In the genomic region with DNA sequence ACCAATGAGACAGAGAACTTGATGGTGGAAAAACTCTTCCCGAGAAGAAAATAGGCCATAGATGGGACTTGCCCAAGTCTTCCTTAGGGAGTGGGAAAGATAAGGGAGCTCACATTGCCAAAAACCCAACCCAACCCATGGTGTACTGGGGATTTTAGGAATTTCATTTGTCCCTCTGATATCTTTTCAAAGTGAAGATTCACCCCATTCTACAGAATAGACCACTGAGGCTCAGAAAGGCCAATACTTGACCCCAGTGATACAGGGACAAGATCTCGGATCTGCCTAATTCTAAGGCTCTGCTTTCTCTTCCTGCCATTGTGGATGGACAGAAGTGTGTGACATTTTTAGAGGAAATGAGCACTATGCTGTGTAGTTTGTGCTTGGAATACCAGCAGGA, we compare ENCODE assay signal across 31 cellular contexts.
"Had no signal": no experiment of that assay in that cellular context is flagged by ENCODE, and none has a peak within 500 bp of the region (broad histone marks: within the 10 kb centered on the region; RNA-seq: fewer than 3 reads in every experiment).

No MANE protein-coding gene starts in this region.

- H2AFZ ChIP-seq: neural progenitor cell, parathyroid adenoma had no signal

- H3K9me3 ChIP-seq: ovary, psoas muscle, spleen, suprapubic skin, testis, tibial artery, transverse colon, upper lobe of right lung, uterus had no signal

- H3K4me1 ChIP-seq: parathyroid adenoma, psoas muscle, spleen, suprapubic skin, testis, tibial artery, upper lobe of right lung, uterus had no signal

- H3K79me2 ChIP-seq: parathyroid adenoma had no signal

- H3K36me3 ChIP-seq: neural progenitor cell, ovary, spleen, suprapubic skin, tibial artery, transverse colon, upper lobe of right lung, uterus had no signal

- DNase-seq: natural killer cell; occipital lobe; ovary; posterior cingulate gyrus; psoas muscle; right cardiac atrium; spleen; stimulated activated CD4-positive, alpha-beta T cell treated with anti-CD3 and anti-CD28 coated beads, Interleukin-12 subunit alpha, Interleukin-12 subunit beta, amount 100 ng/mL, for 4 hours; stimulated activated CD4-positive, alpha-beta T cell treated with anti-CD3 and anti-CD28 coated beads, Interleukin-1b, Interleukin-23, amount 100 ng/mL, for 48 hours; stimulated activated CD4-positive, alpha-beta T cell treated with anti-CD3 and anti-CD28 coated beads, Interleukin-4, amount 100 ng/mL, for 1 hour; stimulated activated CD4-positive, alpha-beta T cell treated with anti-CD3 and anti-CD28 coated beads, Interleukin-4, amount 100 ng/mL, for 4 hours; stimulated activated CD8-positive, alpha-beta memory T cell treated with anti-CD3 and anti-CD28 coated beads, Interleukin-4, amount 100 ng/mL, for 48 hours; stimulated activated naive CD4-positive, alpha-beta T cell; stimulated activated naive CD8-positive, alpha-beta T cell treated with anti-CD3 and anti-CD28 coated beads, Interleukin-15, amount 100 ng/mL, for 72 hours; stimulated activated naive CD8-positive, alpha-beta T cell treated with anti-CD3 and anti-CD28 coated beads, Interleukin-15, Interleukin-2, amounts not matched to agents 100 U/mL and 50 U/mL, for 24 hours; substantia nigra; testis; tibial artery; transverse colon; upper lobe of right lung; uterus had no signal

- H3K36me3 Mint-ChIP-seq: natural killer cell; neural progenitor cell; stimulated activated memory B cell treated with anti-CD40 and anti-IgM and Interleukin-4, amounts not matched to agents 10 μg/mL and 1 μg/mL and 100 μg/mL, for 72 hours; type B pancreatic cell had no signal

- H3K9ac ChIP-seq: neural progenitor cell, parathyroid adenoma had no signal

- ATAC-seq: natural killer cell; psoas muscle; right cardiac atrium; sciatic nerve; stimulated activated memory B cell treated with anti-CD40 and anti-IgM and Interleukin-4, amounts not matched to agents 10 μg/mL and 1 μg/mL and 100 μg/mL, for 72 hours; stimulated activated naive CD8-positive, alpha-beta T cell treated with anti-CD3 and anti-CD28 coated beads, Interleukin-15, amount 100 ng/mL, for 72 hours; stimulated activated naive CD8-positive, alpha-beta T cell treated with anti-CD3 and anti-CD28 coated beads, Interleukin-15, Interleukin-2, amounts not matched to agents 100 U/mL and 50 U/mL, for 24 hours had no signal

- H3K4me3 Mint-ChIP-seq: natural killer cell; nephron; neural progenitor cell; stimulated activated memory B cell treated with anti-CD40 and anti-IgM and Interleukin-4, amounts not matched to agents 10 μg/mL and 1 μg/mL and 100 μg/mL, for 72 hours; stimulated activated naive CD8-positive, alpha-beta T cell treated with anti-CD3 and anti-CD28 coated beads, Interleukin-15, amount 100 ng/mL, for 72 hours; type B pancreatic cell had no signal

- H3K4me1 Mint-ChIP-seq: natural killer cell; stimulated activated memory B cell treated with anti-CD40 and anti-IgM and Interleukin-4, amounts not matched to agents 10 μg/mL and 1 μg/mL and 100 μg/mL, for 72 hours; stimulated activated naive CD8-positive, alpha-beta T cell treated with anti-CD3 and anti-CD28 coated beads, Interleukin-15, amount 100 ng/mL, for 72 hours had no signal

- H3K27me3 Mint-ChIP-seq: progenitor cell of endocrine pancreas; stimulated activated naive CD8-positive, alpha-beta T cell treated with anti-CD3 and anti-CD28 coated beads, Interleukin-15, amount 100 ng/mL, for 72 hours; type B pancreatic cell had no signal

- H3K9me3 Mint-ChIP-seq: natural killer cell; nephron; stimulated activated memory B cell treated with anti-CD40 and anti-IgM and Interleukin-4, amounts not matched to agents 10 μg/mL and 1 μg/mL and 100 μg/mL, for 72 hours; stimulated activated naive CD8-positive, alpha-beta T cell treated with anti-CD3 and anti-CD28 coated beads, Interleukin-15, amount 100 ng/mL, for 72 hours; type B pancreatic cell had no signal

- H3K27ac Mint-ChIP-seq: natural killer cell; nephron; neural progenitor cell; progenitor cell of endocrine pancreas; stimulated activated memory B cell treated with anti-CD40 and anti-IgM and Interleukin-4, amounts not matched to agents 10 μg/mL and 1 μg/mL and 100 μg/mL, for 72 hours; stimulated activated naive CD8-positive, alpha-beta T cell treated with anti-CD3 and anti-CD28 coated beads, Interleukin-15, amount 100 ng/mL, for 72 hours; type B pancreatic cell had no signal

- H3K27ac ChIP-seq: neural progenitor cell, ovary, parathyroid adenoma, psoas muscle, skin epidermis, spleen, suprapubic skin, testis, tibial artery, transverse colon, upper lobe of right lung, uterus had no signal

- H3K4me2 ChIP-seq: neural progenitor cell, smooth muscle cell had no signal

- H3K4me3 ChIP-seq: neural progenitor cell, ovary, psoas muscle, skin epidermis, smooth muscle cell, spleen, suprapubic skin, testis, tibial artery, transverse colon, upper lobe of right lung, uterus had no signal

- H3K27me3 ChIP-seq: neural progenitor cell, ovary, suprapubic skin, testis, transverse colon, upper lobe of right lung, uterus had no signal
